ENCODE assay signal across 6 cellular contexts in the genomic region with DNA sequence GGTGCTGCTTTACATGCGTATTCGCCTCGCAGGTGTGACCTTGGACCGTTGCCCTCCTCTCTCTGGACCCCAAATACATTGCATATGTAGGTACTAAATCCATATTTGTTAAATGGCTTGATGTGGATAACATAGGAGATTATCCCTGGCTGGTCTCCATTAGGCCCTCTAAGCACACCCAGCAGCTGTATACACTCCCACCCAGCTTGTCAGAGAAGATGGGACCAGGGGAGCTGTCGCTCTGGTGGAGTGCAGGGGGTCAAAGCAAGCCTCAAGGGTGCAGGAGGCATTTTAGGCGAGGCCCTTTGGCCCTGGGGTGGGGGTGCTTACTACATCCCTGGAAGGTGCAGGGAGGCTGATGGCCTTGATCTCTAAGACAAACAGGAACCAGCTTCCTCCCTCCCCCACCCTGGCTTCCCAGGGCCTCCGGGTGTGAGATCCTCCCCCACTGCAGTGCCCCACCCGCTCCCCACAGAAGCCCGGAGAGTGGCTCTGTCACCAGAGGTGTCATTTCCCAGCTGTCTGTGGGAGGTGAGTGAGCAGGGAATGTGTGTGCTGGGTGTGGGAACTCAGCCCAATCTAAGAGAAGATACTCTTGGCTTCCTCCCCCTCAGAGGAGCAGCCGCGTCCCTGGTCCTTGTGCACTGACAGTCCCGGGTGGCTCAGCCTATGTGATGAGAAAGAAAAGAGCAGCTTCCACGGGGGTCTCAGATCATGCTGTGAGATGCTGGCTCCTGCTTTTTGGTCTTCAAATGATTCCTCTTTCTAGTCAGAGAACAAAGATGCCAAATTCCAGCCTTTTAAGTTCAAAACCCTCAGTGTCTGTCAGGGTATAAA. TPM values are rescaled to one million over a fixed set of nuclear protein-coding genes. Genes with fewer than 3 reads are reported as not detected.
DNase-seq lines count a peak whose midpoint lies in the region; ATAC-seq and TF ChIP-seq lines count a peak whose summit lies in the region.

No MANE protein-coding gene starts in this region.

- H3K27me3 ChIP-seq in osteoblast (ENCODE audit: insufficient read depth, low read length), result no peaks in the 10 kb centered on the region

- H4K20me1 ChIP-seq in osteoblast (ENCODE audit: insufficient read depth, low read length), result peaks cover 14% of the 10 kb centered on the region

- ATAC-seq in HG02759 (IDR thresholded peaks at IDR 0.05; ENCODE audit: unreplicated experiment) (no peak), HG03469 (IDR thresholded peaks at IDR 0.05; ENCODE audit: unreplicated experiment) (no peak)

- peak overlapping the region; percentile 56 for H3K4me2 ChIP-seq in osteoblast (ENCODE audit: insufficient read depth, low read length)

- peaks cover 18% of the 10 kb centered on the region for H3K36me3 ChIP-seq in osteoblast (ENCODE audit: insufficient read depth, low read length)

- peak overlapping the region; percentile 86 for H2AFZ ChIP-seq in osteoblast (ENCODE audit: low read length)

- TF ChIP-seq CTCF in GM10248 (IDR thresholded peaks at IDR 0.05; ENCODE audit: control extremely low read depth, extremely low read depth, low read depth, missing control alignments) (no peak), osteoblast (IDR thresholded peaks at IDR 0.05; ENCODE audit: extremely low read depth, low read depth, low read length) (no peak)

- peaks cover 33% of the 10 kb centered on the region for H3K4me1 ChIP-seq in osteoblast (ENCODE audit: insufficient read depth, low read length)

- no peaks in the 10 kb centered on the region for H3K9me3 ChIP-seq in osteoblast (ENCODE audit: low read depth, low read length)

- no peak overlapping the region for H3K4me3 ChIP-seq in osteoblast (ENCODE audit: insufficient read depth, low read length)

- peaks cover 31% of the 10 kb centered on the region for H3K79me2 ChIP-seq in osteoblast (ENCODE audit: insufficient read depth, low read length)

- H3K27ac ChIP-seq in osteoblast (ENCODE audit: low read depth, low read length), result peak overlapping the region; percentile 89

- POLR2A ChIA-PET in GM10248 (lab: Yijun Ruan, JAX), result interaction anchor here (0.5 to 2.2 kb wide), 2 partner anchors 9 to 213 kb away, joined by 3 to 16 read pairs; partner anchors contain the start of gene KRABD2

- DNase-seq in GM10248 (ENCODE audit: extremely low spot score) (peak; percentile 48), SKM-1 (lab: John Stamatoyannopoulos, UW; ENCODE audit: unreplicated experiment) (peak; percentile 25), osteoblast (ENCODE audit: insufficient read length, low spot score, missing footprints) (peak; percentile 94)
- DNase-seq in effector CD4-positive, alpha-beta T cell, result peak; percentile 63

- CTCF ChIA-PET in GM10248 (lab: Yijun Ruan, JAX), result interaction anchor here (1.1 kb wide), 1 partner anchor 90 kb away, joined by 3 read pairs; no protein-coding TSS in a partner anchor

RNA-seq across cellular contexts. Expression of gene VAMP2, which starts 1.4 kb away (rescaled TPM):
- total RNA-seq in osteoblast, result 5.3 and 5.4 TPM in 2 replicates

RNA-seq across cellular contexts. Expression of gene TMEM107, which starts 12.0 kb away (rescaled TPM):
- 8.3 and 8.8 TPM in 2 replicates for total RNA-seq in osteoblast

RNA-seq across cellular contexts. Expression of gene PER1, which starts 12.0 kb away (rescaled TPM):
- total RNA-seq in osteoblast, result 11.2 and 16.6 TPM in 2 replicates

RNA-seq across cellular contexts. Expression of gene BORCS6, which starts 25.8 kb away (rescaled TPM):
- 9.4 and 11.5 TPM in 2 replicates for total RNA-seq in osteoblast

RNA-seq across cellular contexts. Expression of gene HES7, which starts 40.3 kb away (rescaled TPM):
- not detected in 2 replicates for total RNA-seq in osteoblast

Comparison
In these comparisons a context has a peak if more than half of its experiments do, and no peak if none do; other contexts are left out.
1. DNase-seq: peak in every context shown above with its lines; median percentile 94 in osteoblast; 63 in effector CD4-positive, alpha-beta T cell; 48 in GM10248; 25 in SKM-1.